In genomic region chr2:69545477-69545932, GRCh38 we compare ENCODE assay signal across 14 cellular contexts.
DNase-seq lines count a peak whose midpoint lies in the region; ATAC-seq and TF ChIP-seq lines count a peak whose summit lies in the region.
"Had no signal": no experiment of that assay in that cellular context is flagged by ENCODE, and none has a peak within 500 bp of the region (broad histone marks: within the 10 kb centered on the region; RNA-seq: fewer than 3 reads in every experiment).

No MANE protein-coding gene starts in this region.

- peaks cover 69% of the 10 kb centered on the region for H3K79me2 ChIP-seq in osteoblast (ENCODE audit: insufficient read depth, low read length)

- H3K27ac ChIP-seq in thyroid gland (peak overlapping the region in 1 of 3 donors; percentile 2), osteoblast (ENCODE audit: low read depth, low read length) (no peak overlapping the region)
- H3K27ac ChIP-seq: brain microvascular endothelial cell, neutrophil had no signal

- DNase-seq in NCI-H2171 treated with DMSO at 0.1 percent for 48 hours (lab: John Stamatoyannopoulos, UW) = peak; percentile 5
- DNase-seq in NCI-H2171 (lab: John Stamatoyannopoulos, UW) = no peak
- peak; percentile 55 for DNase-seq in fibroblast of peridontal ligament (ENCODE audit: extremely low read depth)
- no peak for DNase-seq in OCI-M2 (lab: John Stamatoyannopoulos, UW; ENCODE audit: unreplicated experiment)
- no peak for DNase-seq in thyroid gland
- no peak for DNase-seq in osteoblast (ENCODE audit: insufficient read length, low spot score, missing footprints)
- DNase-seq: activated CD8-positive, alpha-beta memory T cell treated with anti-CD3 and anti-CD28 coated beads for 24 hours; activated naive CD4-positive, alpha-beta T cell; brain microvascular endothelial cell; effector CD4-positive, alpha-beta T cell; H9 had no signal

- peaks cover 9% of the 10 kb centered on the region for H4K20me1 ChIP-seq in osteoblast (ENCODE audit: insufficient read depth, low read length)

- H3K36me3 ChIP-seq in thyroid gland = peaks cover 18 to 21% of the 10 kb centered on the region in 2 donors
- H3K36me3 ChIP-seq in osteoblast (ENCODE audit: insufficient read depth, low read length) = peaks cover 19% of the 10 kb centered on the region

- intact Hi-C loops in thyroid gland (cut with DNase I) = no loop called here

- no peak overlapping the region for H3K4me2 ChIP-seq in osteoblast (ENCODE audit: insufficient read depth, low read length)

- H3K27me3 ChIP-seq in thyroid gland = no peaks in the 10 kb centered on the region
- H3K27me3 ChIP-seq in osteoblast (ENCODE audit: insufficient read depth, low read length) = no peaks in the 10 kb centered on the region
- H3K27me3 ChIP-seq: brain microvascular endothelial cell, neutrophil had no signal

- no peak for TF ChIP-seq POLR2A in thyroid gland (IDR thresholded peaks at IDR 0.05)

- 87% methylated on average over 2 of the region's 2 CpGs for WGBS in thyroid gland, 2 donors

- no peak for TF ChIP-seq CTCF in thyroid gland (IDR thresholded peaks at IDR 0.05)
- no peak for TF ChIP-seq CTCF in osteoblast (IDR thresholded peaks at IDR 0.05; ENCODE audit: extremely low read depth, low read depth, low read length)

- H3K4me1 ChIP-seq in thyroid gland = peaks cover 13 to 23% of the 10 kb centered on the region in 2 donors
- peaks cover 11% of the 10 kb centered on the region for H3K4me1 ChIP-seq in osteoblast (ENCODE audit: insufficient read depth, low read length)

- no peaks in the 10 kb centered on the region for H3K9me3 ChIP-seq in thyroid gland
- no peaks in the 10 kb centered on the region for H3K9me3 ChIP-seq in osteoblast (ENCODE audit: low read depth, low read length)
- H3K9me3 ChIP-seq: neutrophil had no signal

- H2AFZ ChIP-seq in osteoblast (ENCODE audit: low read length) = no peak overlapping the region

- peak; percentile 89 for ATAC-seq in GM19023 (IDR thresholded peaks at IDR 0.05; ENCODE audit: unreplicated experiment)
- peak; percentile 57 for ATAC-seq in HG02870 (IDR thresholded peaks at IDR 0.05; ENCODE audit: unreplicated experiment)

- no peak overlapping the region for H3K4me3 ChIP-seq in thyroid gland (replicated peaks in 1 of 3)
- H3K4me3 ChIP-seq in osteoblast (ENCODE audit: insufficient read depth, low read length) = no peak overlapping the region

Comparison
In these comparisons a context has a peak if more than half of its experiments do, and no peak if none do; other contexts are left out.
1. DNase-seq: peak in NCI-H2171 treated with DMSO at 0.1 percent for 48 hours (single experiment) and fibroblast of peridontal ligament (single experiment); none in NCI-H2171 (single experiment), OCI-M2 (single experiment), thyroid gland (0 of 2) and osteoblast (single experiment).